ENCODE assay signal across 8 cellular contexts in genomic region chrX:109485470-109486340, GRCh38. TPM values are rescaled to one million over a fixed set of nuclear protein-coding genes. Genes with fewer than 3 reads are reported as not detected.
DNase-seq lines count a peak whose midpoint lies in the region; ATAC-seq and TF ChIP-seq lines count a peak whose summit lies in the region.

No MANE protein-coding gene starts in this region.

- intact Hi-C loops in CD8-positive, alpha-beta T cell (cut with DNase I, micrococcal nuclease) = loop anchor here (2.0 to 10.0 kb wide), 6 partner anchors 49 to 405 kb away; partner anchors contain the start of gene NXT2 (in 1 of the 2)
- intact Hi-C loops in posterior cingulate gyrus (cut with DNase I) = loop anchor here (1.0 kb wide), 1 partner anchor 150 kb away; no protein-coding TSS in a partner anchor

- H3K9me3 Mint-ChIP-seq in CD8-positive, alpha-beta T cell = no peaks in the 10 kb centered on the region

- TF ChIP-seq CTCF in CD8-positive, alpha-beta T cell (IDR thresholded peaks at IDR 0.05) = peak; percentile 92
- peak; percentile 81 for TF ChIP-seq CTCF in LNCAP (IDR thresholded peaks at IDR 0.05)

- CTCF ChIA-PET in CD8-positive, alpha-beta T cell (lab: Charles Lee) = interaction anchor here (0.6 to 3.2 kb wide), 17 partner anchors 8 to 371 kb away, joined by 3 to 19 read pairs (median 3); no protein-coding TSS in a partner anchor

- POLR2A ChIA-PET in CD8-positive, alpha-beta T cell (lab: Charles Lee) = interaction anchor here (0.7 kb wide), 1 partner anchor 51 kb away, joined by 4 read pairs; the partner anchor contains the start of gene NXT2

- ATAC-seq in CD8-positive, alpha-beta T cell = peak; percentile 69
- ATAC-seq in GM19395 (IDR thresholded peaks at IDR 0.05; ENCODE audit: unreplicated experiment) = peak; percentile 82
- ATAC-seq in HG02588 (IDR thresholded peaks at IDR 0.05; ENCODE audit: unreplicated experiment) = no peak

- H3K4me3 Mint-ChIP-seq in CD8-positive, alpha-beta T cell = no peak overlapping the region

- no peak overlapping the region for H3K27ac Mint-ChIP-seq in CD8-positive, alpha-beta T cell

- DNase-seq in CD8-positive, alpha-beta T cell = peak; percentile 10 to 67 (median 51)
- peak; percentile 0 for DNase-seq in SIG-M5 (lab: John Stamatoyannopoulos, UW)
- DNase-seq in activated naive CD4-positive, alpha-beta T cell (lab: John Stamatoyannopoulos, UW) = peak; percentile 3 to 26 (median 17)
- peak; percentile 58 for DNase-seq in glomerular endothelial cell (ENCODE audit: extremely low read depth, low read depth, low spot score)
- peak; percentile 26 to 89 (median 55) for DNase-seq in posterior cingulate gyrus

- no peaks in the 10 kb centered on the region for H3K36me3 Mint-ChIP-seq in CD8-positive, alpha-beta T cell

- H3K4me1 Mint-ChIP-seq in CD8-positive, alpha-beta T cell (ENCODE audit: low read depth) = no peaks in the 10 kb centered on the region

- no peak overlapping the region for H3K4me3 ChIP-seq in CD8-positive, alpha-beta T cell (ENCODE audit: low read depth, low read length)

- peaks cover 7% of the 10 kb centered on the region for H3K27me3 Mint-ChIP-seq in CD8-positive, alpha-beta T cell (ENCODE audit: low read depth)

- no peaks in the 10 kb centered on the region for H3K36me3 ChIP-seq in CD8-positive, alpha-beta T cell (ENCODE audit: insufficient read depth, low read length)

- no peaks in the 10 kb centered on the region for H3K27me3 ChIP-seq in CD8-positive, alpha-beta T cell (ENCODE audit: insufficient read depth, low read length)

- H3K9me3 ChIP-seq in CD8-positive, alpha-beta T cell (ENCODE audit: low read length) = no peaks in the 10 kb centered on the region

- H3K4me1 ChIP-seq in CD8-positive, alpha-beta T cell (ENCODE audit: insufficient read depth, low read length) = no peaks in the 10 kb centered on the region

- no peak overlapping the region for H3K27ac ChIP-seq in CD8-positive, alpha-beta T cell (ENCODE audit: low read depth, low read length)

RNA-seq across cellular contexts. Expression of gene GUCY2F, which starts 3.8 kb away (rescaled TPM):
- not detected for total RNA-seq in CD8-positive, alpha-beta T cell
- total RNA-seq in glomerular endothelial cell = not detected in 2 replicates

RNA-seq across cellular contexts. Expression of gene NXT2, which starts 50.9 kb away (rescaled TPM):
- total RNA-seq in CD8-positive, alpha-beta T cell = 1 to 10 TPM; 4.5 to 4.6 TPM
- total RNA-seq in glomerular endothelial cell = 2.2 and 2.8 TPM in 2 replicates

Comparison
In these comparisons a context has a peak if more than half of its experiments do, and no peak if none do; other contexts are left out.
1. DNase-seq: peak in every context shown above with its lines; median percentile 58 in glomerular endothelial cell; 55 in posterior cingulate gyrus; 51 in CD8-positive, alpha-beta T cell; 17 in activated naive CD4-positive, alpha-beta T cell; 0 in SIG-M5.